ENCODE assay signal across 32 cellular contexts in genomic region chr7:100496509-100496908, GRCh38. TPM values are rescaled to one million over a fixed set of nuclear protein-coding genes. Genes with fewer than 3 reads are reported as not detected.
"Had no signal": no experiment of that assay in that cellular context is flagged by ENCODE, and none has a peak within 500 bp of the region (broad histone marks: within the 10 kb centered on the region; RNA-seq: fewer than 3 reads in every experiment).

No MANE protein-coding gene starts in this region.

- H3K27me3 ChIP-seq: adrenal gland, ascending aorta had no signal

- H3K9me3 ChIP-seq: adrenal gland, ascending aorta had no signal

- ATAC-seq: activated CD8-positive, alpha-beta T cell treated with anti-CD3 and anti-CD28 coated beads for 36 hours; activated naive CD4-positive, alpha-beta T cell treated with anti-CD3 and anti-CD28 coated beads, Interleukin-2, amount 50 U/mL, for 72 hours; activated T-cell treated with anti-CD3 and anti-CD28 coated beads, Interleukin-2, amount 50 U/mL, for 4 hours; activated T-cell treated with anti-CD3 and anti-CD28 coated beads, Interleukin-2, amount 50 U/mL, for 72 hours; activated T-helper 17 cell treated with anti-CD3 and anti-CD28 coated beads, Interleukin-2, amount 50 U/mL, for 72 hours had no signal

- H3K4me3 ChIP-seq: adrenal gland, ascending aorta, cardiac muscle cell had no signal

- H3K27ac ChIP-seq: adrenal gland, ascending aorta, cardiac muscle cell, VCaP had no signal

- FAIRE-seq: bronchial epithelial cell, TTC549 had no signal

- H3K36me3 ChIP-seq: adrenal gland, ascending aorta, cardiac muscle cell had no signal

- H3K4me1 ChIP-seq: adrenal gland, ascending aorta had no signal

- DNase-seq: activated B cell treated with CpG ODN at 0.5 μM for 24 hours; activated CD4-positive, alpha-beta memory T cell treated with anti-CD3 and anti-CD28 coated beads for 36 hours; activated CD4-positive, alpha-beta T cell treated with anti-CD3 and anti-CD28 coated beads for 4 hours; activated CD4-positive, alpha-beta T cell treated with anti-CD3 and anti-CD28 coated beads, Interleukin-2, amount 10 ng/mL, durations not matched to agents 24 days and 14 days; activated CD4-positive, alpha-beta T cell treated with anti-CD3 and anti-CD28 coated beads, Interleukin-2, amount 50 U/mL, for 1 hour; activated CD4-positive, alpha-beta T cell treated with anti-CD3 and anti-CD28 coated beads, Interleukin-2, amount 50 U/mL, for 4 hours; activated CD4-positive, CD25-positive, alpha-beta regulatory T cell treated with anti-CD3 and anti-CD28 coated beads, Interleukin-2, amount 50 U/mL, for 72 hours; activated CD8-positive, alpha-beta memory T cell treated with anti-CD3 and anti-CD28 coated beads, Interleukin-2, amount 50 U/mL, for 4 hours; activated CD8-positive, alpha-beta T cell treated with anti-CD3 and anti-CD28 coated beads for 36 hours; activated effector memory CD4-positive, alpha-beta T cell treated with anti-CD3 and anti-CD28 coated beads, Interleukin-2, amount 50 U/mL, for 16 hours; activated gamma-delta T cell treated with Interleukin-2 at 50 U/mL for 16 hours; activated naive CD4-positive, alpha-beta T cell; activated naive CD4-positive, alpha-beta T cell treated with anti-CD3 and anti-CD28 coated beads, Interleukin-2, amount 10 ng/mL, durations not matched to agents 7 days and 5 days; activated naive CD8-positive, alpha-beta T cell treated with anti-CD3 and anti-CD28 coated beads for 36 hours; activated T-cell treated with anti-CD3 and anti-CD28 coated beads for 4 hours; activated T-cell treated with anti-CD3 and anti-CD28 coated beads, Interleukin-2, amount 50 U/mL, for 1 hour; activated T-cell treated with anti-CD3 and anti-CD28 coated beads, Interleukin-2, amount 50 U/mL, for 4 hours; activated T-cell treated with anti-CD3 and anti-CD28 coated beads, Interleukin-2, amount 50 U/mL, for 72 hours; adrenal gland; amniotic stem cell; caudate nucleus; cerebellar nuclear complex; T-helper 1 cell; T-helper 2 cell; T-helper 9 cell had no signal

RNA-seq across cellular contexts. Expression of gene NYAP1, which starts 12.8 kb away (rescaled TPM):
- total RNA-seq: activated B cell treated with CpG ODN at 0.5 μM for 24 hours had no signal

RNA-seq across cellular contexts. Expression of gene SPACDR, which starts 32.4 kb away (rescaled TPM):
- total RNA-seq: ascending aorta had no signal
